In the genomic region with DNA sequence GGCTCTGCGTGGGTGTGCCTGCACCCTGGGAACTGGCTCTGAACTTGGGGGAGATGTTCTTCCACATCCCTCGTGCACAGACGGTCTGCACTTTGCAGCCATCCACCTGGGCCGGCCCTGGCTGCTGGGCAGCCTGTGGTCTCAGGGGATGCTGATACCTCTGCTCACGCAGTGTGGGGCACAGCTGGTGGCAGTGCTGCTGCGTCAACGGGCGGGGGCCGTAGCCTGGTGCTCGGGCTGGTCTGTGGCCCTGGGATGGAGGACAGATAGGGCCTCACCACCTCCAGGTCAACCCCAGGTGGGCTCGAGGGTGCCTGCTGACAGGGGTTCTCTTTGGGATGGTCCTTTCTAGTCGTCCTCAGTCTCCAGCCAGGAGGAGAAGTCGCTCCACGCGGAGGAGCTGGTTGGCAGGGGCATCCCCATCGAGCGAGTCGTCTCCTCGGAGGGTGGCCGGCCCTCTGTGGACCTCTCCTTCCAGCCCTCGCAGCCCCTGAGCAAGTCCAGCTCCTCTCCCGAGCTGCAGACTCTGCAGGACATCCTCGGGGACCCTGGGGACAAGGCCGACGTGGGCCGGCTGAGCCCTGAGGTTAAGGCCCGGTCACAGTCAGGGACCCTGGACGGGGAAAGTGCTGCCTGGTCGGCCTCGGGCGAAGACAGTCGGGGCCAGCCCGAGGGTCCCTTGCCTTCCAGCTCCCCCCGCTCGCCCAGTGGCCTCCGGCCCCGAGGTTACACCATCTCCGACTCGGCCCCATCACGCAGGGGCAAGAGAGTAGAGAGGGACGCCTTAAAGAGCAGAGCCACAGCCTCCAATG, we compare ENCODE assay signal across 19 cellular contexts.
"Had no signal": no experiment of that assay in that cellular context is flagged by ENCODE, and none has a peak within 500 bp of the region (broad histone marks: within the 10 kb centered on the region; RNA-seq: fewer than 3 reads in every experiment).

No MANE protein-coding gene starts in this region.

- H3K27me3 Mint-ChIP-seq: activated CD4-positive, alpha-beta memory T cell treated with anti-CD3 and anti-CD28 coated beads for 36 hours; activated CD4-positive, alpha-beta T cell treated with anti-CD3 and anti-CD28 coated beads for 36 hours; activated CD8-positive, alpha-beta memory T cell treated with anti-CD3 and anti-CD28 coated beads, Interleukin-2, amount 10 ng/mL, durations not matched to agents 7 days and 5 days; activated naive CD8-positive, alpha-beta T cell; effector memory CD8-positive, alpha-beta T cell; natural killer cell treated with Interleukin-12 subunit alpha and Interleukin-12 subunit beta and Interleukin-15 and Interleukin-18, amount 100 ng/mL, for 72 hours; stimulated activated naive CD8-positive, alpha-beta T cell treated with anti-CD3 and anti-CD28 coated beads, Interleukin-15, amount 100 ng/mL, for 72 hours; type B pancreatic cell had no signal

- H3K27ac ChIP-seq: cardiac muscle cell, hepatocyte had no signal

- H3K4me1 Mint-ChIP-seq: activated CD8-positive, alpha-beta memory T cell treated with anti-CD3 and anti-CD28 coated beads, Interleukin-2, amount 10 ng/mL, durations not matched to agents 7 days and 5 days; WTC11 had no signal

- H3K4me3 Mint-ChIP-seq: activated CD4-positive, alpha-beta memory T cell treated with anti-CD3 and anti-CD28 coated beads for 36 hours; activated CD4-positive, alpha-beta T cell treated with anti-CD3 and anti-CD28 coated beads for 36 hours; activated CD8-positive, alpha-beta memory T cell treated with anti-CD3 and anti-CD28 coated beads, Interleukin-2, amount 10 ng/mL, durations not matched to agents 7 days and 5 days; activated naive CD8-positive, alpha-beta T cell; effector memory CD8-positive, alpha-beta T cell; natural killer cell treated with Interleukin-12 subunit alpha and Interleukin-12 subunit beta and Interleukin-15 and Interleukin-18, amount 100 ng/mL, for 72 hours; T-helper 2 cell treated with Interferon-gamma antibody and Interleukin-4, amounts not matched to agents 5 μg/mL and 100 μg/mL, for 36 hours; type B pancreatic cell; WTC11 had no signal

- H3K4me3 ChIP-seq: cardiac muscle cell, hepatocyte had no signal

- H3K36me3 Mint-ChIP-seq: activated CD8-positive, alpha-beta memory T cell treated with anti-CD3 and anti-CD28 coated beads, Interleukin-2, amount 10 ng/mL, durations not matched to agents 7 days and 5 days; activated naive CD8-positive, alpha-beta T cell; natural killer cell treated with Interleukin-12 subunit alpha and Interleukin-12 subunit beta and Interleukin-15 and Interleukin-18, amount 100 ng/mL, for 72 hours; type B pancreatic cell had no signal

- H3K27me3 ChIP-seq: cardiac muscle cell, hepatocyte had no signal

- DNase-seq: activated CD4-positive, alpha-beta memory T cell treated with anti-CD3 and anti-CD28 coated beads for 36 hours; activated CD4-positive, alpha-beta T cell treated with anti-CD3 and anti-CD28 coated beads for 36 hours; activated CD8-positive, alpha-beta memory T cell treated with anti-CD3 and anti-CD28 coated beads, Interleukin-2, amount 10 ng/mL, durations not matched to agents 7 days and 5 days; dermis blood vessel endothelial cell; effector memory CD8-positive, alpha-beta T cell; foreskin fibroblast; left cardiac atrium; right cardiac atrium; small intestine; stimulated activated CD4-positive, alpha-beta T cell treated with anti-CD3 and anti-CD28 coated beads, Interleukin-15, amount 100 ng/mL, for 24 hours; stimulated activated CD4-positive, alpha-beta T cell treated with anti-CD3 and anti-CD28 coated beads, Interleukin-2, amount 100 ng/mL, for 48 hours; stimulated activated naive CD8-positive, alpha-beta T cell treated with anti-CD3 and anti-CD28 coated beads, Interleukin-15, amount 100 ng/mL, for 72 hours had no signal

- H3K27ac Mint-ChIP-seq: activated CD4-positive, alpha-beta memory T cell treated with anti-CD3 and anti-CD28 coated beads for 36 hours; activated CD4-positive, alpha-beta T cell treated with anti-CD3 and anti-CD28 coated beads for 36 hours; activated CD8-positive, alpha-beta memory T cell treated with anti-CD3 and anti-CD28 coated beads, Interleukin-2, amount 10 ng/mL, durations not matched to agents 7 days and 5 days; activated naive CD8-positive, alpha-beta T cell; effector memory CD8-positive, alpha-beta T cell; natural killer cell treated with Interleukin-12 subunit alpha and Interleukin-12 subunit beta and Interleukin-15 and Interleukin-18, amount 100 ng/mL, for 72 hours; T-helper 2 cell treated with Interferon-gamma antibody and Interleukin-4, amounts not matched to agents 5 μg/mL and 100 μg/mL, for 36 hours; type B pancreatic cell; WTC11 had no signal

- ATAC-seq: activated CD4-positive, alpha-beta T cell treated with anti-CD3 and anti-CD28 coated beads for 36 hours; activated CD8-positive, alpha-beta memory T cell treated with anti-CD3 and anti-CD28 coated beads, Interleukin-2, amount 10 ng/mL, durations not matched to agents 7 days and 5 days; effector memory CD8-positive, alpha-beta T cell; natural killer cell treated with Interleukin-12 subunit alpha and Interleukin-12 subunit beta and Interleukin-15 and Interleukin-18, amount 100 ng/mL, for 72 hours; right cardiac atrium; stimulated activated naive CD8-positive, alpha-beta T cell treated with anti-CD3 and anti-CD28 coated beads, Interleukin-15, amount 100 ng/mL, for 72 hours; WTC11 had no signal
